In genomic region chr3:179991877-179992276, GRCh38 we compare ENCODE assay signal across 16 cellular contexts. TPM values are rescaled to one million over a fixed set of nuclear protein-coding genes. Genes with fewer than 3 reads are reported as not detected.
"Had no signal": no experiment of that assay in that cellular context is flagged by ENCODE, and none has a peak within 500 bp of the region (broad histone marks: within the 10 kb centered on the region; RNA-seq: fewer than 3 reads in every experiment).

No MANE protein-coding gene starts in this region.

- H3K9me3 ChIP-seq: lower lobe of right lung, sigmoid colon, suprapubic skin, transverse colon, vagina had no signal

- H3K4me3 ChIP-seq: lower lobe of right lung, sigmoid colon, suprapubic skin, transverse colon, vagina had no signal

- H3K4me1 ChIP-seq: lower lobe of right lung, sigmoid colon, suprapubic skin, transverse colon, vagina had no signal

- DNase-seq: activated CD4-positive, alpha-beta T cell treated with anti-CD3 and anti-CD28 coated beads, Interleukin-2, amount 10 ng/mL, durations not matched to agents 24 days and 14 days; activated CD8-positive, alpha-beta T cell treated with anti-CD3 and anti-CD28 coated beads for 36 hours; activated naive CD4-positive, alpha-beta T cell treated with Interleukin-2 at 50 U/mL for 16 hours; activated naive CD8-positive, alpha-beta T cell treated with anti-CD3 and anti-CD28 coated beads, Interleukin-2, amount 10 ng/mL, durations not matched to agents 7 days and 5 days; activated T-cell treated with anti-CD3 and anti-CD28 coated beads, Interleukin-2, amount 50 U/mL, for 1 hour; effector CD8-positive, alpha-beta T cell; lower lobe of right lung; nucleus accumbens; posterior cingulate gyrus; sigmoid colon; stimulated activated naive CD8-positive, alpha-beta T cell treated with anti-CD3 and anti-CD28 coated beads, Interleukin-15, Interleukin-2, amounts not matched to agents 100 U/mL and 50 U/mL, for 24 hours; T-cell; transverse colon had no signal

- H3K27me3 ChIP-seq: sigmoid colon, suprapubic skin, transverse colon, vagina had no signal

- ATAC-seq: activated CD8-positive, alpha-beta T cell treated with anti-CD3 and anti-CD28 coated beads for 36 hours; activated T-helper 17 cell treated with anti-CD3 and anti-CD28 coated beads, Interleukin-2, amount 50 U/mL, for 72 hours; lower lobe of right lung; stimulated activated naive CD8-positive, alpha-beta T cell treated with anti-CD3 and anti-CD28 coated beads, Interleukin-15, Interleukin-2, amounts not matched to agents 100 U/mL and 50 U/mL, for 24 hours; T-cell had no signal

- H3K27ac ChIP-seq: lower lobe of right lung, sigmoid colon, suprapubic skin, transverse colon, vagina had no signal

- H3K36me3 ChIP-seq: lower lobe of right lung, sigmoid colon, suprapubic skin, transverse colon, vagina had no signal

RNA-seq across cellular contexts. Expression of gene PEX5L, which starts 44.9 kb away (rescaled TPM):
- total RNA-seq: activated CD8-positive, alpha-beta T cell treated with anti-CD3 and anti-CD28 coated beads for 36 hours; activated naive CD8-positive, alpha-beta T cell treated with anti-CD3 and anti-CD28 coated beads, Interleukin-2, amount 10 ng/mL, durations not matched to agents 7 days and 5 days; lower lobe of right lung; T-cell; vagina had no signal
